8 cellular contexts compared by ENCODE assay signal in the genomic region with DNA sequence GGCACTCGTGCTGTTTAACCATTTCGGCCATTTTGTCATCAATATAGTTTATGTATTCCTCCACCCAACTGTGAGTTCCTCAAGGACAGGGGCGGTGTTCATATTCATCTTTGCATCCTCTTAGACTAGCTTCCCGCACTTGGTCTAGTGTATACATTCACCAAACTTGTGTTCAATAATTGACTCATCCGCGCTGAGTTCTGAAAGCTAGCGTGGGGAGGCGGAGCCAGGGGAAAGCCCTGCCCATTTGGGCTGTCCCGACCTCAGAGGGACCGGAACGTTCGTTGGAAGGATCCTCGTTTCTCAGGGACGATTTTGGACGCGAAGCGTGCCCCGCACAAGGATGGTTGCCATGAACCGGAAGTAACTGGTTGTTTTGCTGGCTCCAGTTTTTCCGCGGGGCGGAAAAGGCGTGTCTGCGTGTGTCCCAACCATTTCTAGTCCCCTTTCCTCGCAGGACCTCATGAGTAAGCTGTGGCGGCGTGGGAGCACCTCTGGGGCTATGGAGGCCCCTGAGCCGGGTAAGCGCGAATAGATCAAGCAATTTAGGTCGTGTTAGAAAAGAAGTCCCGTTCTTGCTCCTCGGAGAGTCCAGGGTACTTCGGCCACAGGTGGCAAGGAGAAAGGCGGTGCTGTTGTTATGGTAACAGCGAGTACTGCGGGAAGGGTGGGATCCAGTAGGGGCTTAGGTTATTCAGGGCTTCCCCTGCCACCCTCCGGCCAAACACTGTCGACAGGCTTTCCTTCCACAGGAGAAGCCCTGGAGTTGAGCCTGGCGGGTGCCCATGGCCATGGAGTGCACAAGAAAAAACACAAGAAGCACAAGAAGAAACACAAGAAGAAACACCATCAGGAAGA. TPM values are rescaled to one million over a fixed set of nuclear protein-coding genes. Genes with fewer than 3 reads are reported as not detected.
DNase-seq lines count a peak whose midpoint lies in the region; ATAC-seq, FAIRE-seq and TF ChIP-seq lines count a peak whose summit lies in the region.

Gene INO80B, plus strand, starts transcription at position 434 of the 858 bp plus-strand sequence. Its CDS starts 30 bp downstream, at position 464.

- TF ChIP-seq CTCF in A673 (conservative IDR thresholded peaks at IDR 0.05; ENCODE audit: low read depth, low read length) (no peak), WERI-Rb-1 (IDR thresholded peaks at IDR 0.05; ENCODE audit: low read depth, low read length) (0 out of 2 replicates have a peak, but pooled peaks have one; percentile 17), mammary epithelial cell (conservative IDR thresholded peaks at IDR 0.05 in 1 of 2, IDR thresholded peaks at IDR 0.05 in 1 of 2; ENCODE audit: extremely low read depth in 1 of 2, insufficient read depth in 1 of 2, low read depth in 1 of 2, low read length in 2 of 2) (no peak)

- H2AFZ ChIP-seq in mammary epithelial cell (ENCODE audit: low read depth, low read length) = peak within 1 kb of the TSS; percentile 82

- FAIRE-seq in small intestine (lab: Jason Lieb, UNC) = no peak

- H3K36me3 ChIP-seq in A673 (ENCODE audit: insufficient read depth, low read length, poor library complexity, severe bottlenecking) (no peaks in the 10 kb centered on the region), WERI-Rb-1 (peaks cover 5% of the 10 kb centered on the region), mammary epithelial cell (ENCODE audit: insufficient read depth, low read length) (no peaks in the 10 kb centered on the region), small intestine (ENCODE audit: control insufficient read depth in 2 of 2, insufficient read depth in 2 of 2, low read length in 2 of 2) (no peaks in the 10 kb centered on the region)

- BruUV-seq in A673 (replicated peaks; lab: Mats Ljungman, UMichigan) (TSS peak; percentile 21), mammary epithelial cell (replicated peaks; lab: Mats Ljungman, UMichigan) (no TSS peak)

- CTCF ChIA-PET in A673 (lab: Charles Lee) (interaction anchor here (1.3 kb wide), 1 partner anchor 28 kb away, joined by 5 read pairs; the partner anchor contains the start of genes CCDC142 and TTC31), mammary epithelial cell (lab: Charles Lee; ENCODE audit: low non-redundant PET) (interaction anchor here (0.6 kb wide), 1 partner anchor 482 kb away, joined by 3 read pairs; no protein-coding TSS in a partner anchor)

- intact Hi-C loops in A673 (cut with micrococcal nuclease; ENCODE audit: unreplicated experiment) (loop anchor here (1.0 kb wide), 1 partner anchor 28 kb away; the partner anchor contains the start of gene TTC31), mammary epithelial cell (cut with micrococcal nuclease) (loop anchor here (1.0 to 5.0 kb wide), 5 partner anchors 13 to 123 kb away; partner anchors contain the start of genes MRPL53 and TTC31)

- H3K9ac ChIP-seq in mammary epithelial cell (ENCODE audit: insufficient read depth, low read length) = peak within 1 kb of the TSS; percentile 87

- H3K4me1 ChIP-seq in A673 (ENCODE audit: insufficient read depth, low read length, poor library complexity, severe bottlenecking) (peaks cover 16% of the 10 kb centered on the region), mammary epithelial cell (ENCODE audit: insufficient read depth, low read length) (peaks cover 30% of the 10 kb centered on the region), small intestine (ENCODE audit: control insufficient read depth in 2 of 2, insufficient read depth in 1 of 2, low read depth in 1 of 2, low read length in 1 of 2) (peaks cover 3 to 6% of the 10 kb centered on the region in 2 donors)

- no peaks in the 10 kb centered on the region for H3K9me3 ChIP-seq in A673 (ENCODE audit: low read depth, low read length, poor library complexity, severe bottlenecking)
- H3K9me3 ChIP-seq in WERI-Rb-1 (ENCODE audit: severe bottlenecking) = no peaks in the 10 kb centered on the region
- H3K9me3 ChIP-seq in mammary epithelial cell (replicated peaks; ENCODE audit: insufficient read depth, low read length) = no peaks in the 10 kb centered on the region
- no peaks in the 10 kb centered on the region for H3K9me3 ChIP-seq in small intestine (ENCODE audit: control insufficient read depth, low read depth)

- H3K27ac ChIP-seq in A673 (ENCODE audit: low read depth, low read length, poor library complexity, severe bottlenecking) = peak within 1 kb of the TSS; percentile 20
- peak within 1 kb of the TSS; percentile 46 for H3K27ac ChIP-seq in WERI-Rb-1
- H3K27ac ChIP-seq in mammary epithelial cell (ENCODE audit: insufficient read depth, low read depth, low read length) = peak within 1 kb of the TSS; percentile 82
- H3K27ac ChIP-seq in small intestine (ENCODE audit: low read depth in 1 of 2, low read length in 1 of 2) = peak within 1 kb of the TSS; percentile 3 to 53

- no peaks in the 10 kb centered on the region for H3K27me3 ChIP-seq in A673 (replicated peaks; ENCODE audit: insufficient read depth, low read depth, low read length, poor library complexity)
- H3K27me3 ChIP-seq in WERI-Rb-1 (ENCODE audit: insufficient read depth, low read depth, severe bottlenecking) = no peaks in the 10 kb centered on the region
- no peaks in the 10 kb centered on the region for H3K27me3 ChIP-seq in mammary epithelial cell (ENCODE audit: insufficient read depth, low read length)
- no peaks in the 10 kb centered on the region for H3K27me3 ChIP-seq in small intestine (ENCODE audit: control insufficient read depth in 2 of 2, insufficient read depth in 2 of 2, low read length in 2 of 2)

- H4K20me1 ChIP-seq in mammary epithelial cell (ENCODE audit: insufficient read depth, low read length) = no peaks in the 10 kb centered on the region

- POLR2A ChIA-PET in A673 (lab: Charles Lee; ENCODE audit: low non-redundant PET) = interaction anchor here (0.8 kb wide), 1 partner anchor 15 kb away, joined by 4 read pairs; no protein-coding TSS in a partner anchor

- H3K4me2 ChIP-seq in mammary epithelial cell (ENCODE audit: insufficient read depth, low read depth, low read length) = peak within 1 kb of the TSS; percentile 99

- DNase-seq in A673 (ENCODE audit: low spot score) (peak; percentile 98), NCI-H2227 (lab: John Stamatoyannopoulos, UW; ENCODE audit: unreplicated experiment) (peak; percentile 98), WERI-Rb-1 (peak; percentile 98), mammary epithelial cell (peak; percentile 96), iPS-NIHi11 (ENCODE audit: low spot score) (peak; percentile 77), small intestine (peak; percentile 99)

- peaks cover 29% of the 10 kb centered on the region for H3K79me2 ChIP-seq in mammary epithelial cell (ENCODE audit: insufficient read depth, low read length)

- 3% methylated on average over 33 of the region's 40 CpGs for WGBS in mammary epithelial cell (ENCODE audit: low coverage, missing lambda C conversion rate)
- 0 to 1% (median 1%) methylated on average over 40 of the region's 40 CpGs for WGBS in small intestine, 3 donors

- H3K4me3 ChIP-seq in A673 (ENCODE audit: low read depth, low read length, poor library complexity, severe bottlenecking) (peak within 1 kb of the TSS; percentile 66), WERI-Rb-1 (ENCODE audit: low read depth, low read length) (peak within 1 kb of the TSS; percentile 71), mammary epithelial cell (replicated peaks in 1 of 3; ENCODE audit: insufficient read depth in 1 of 3, low read depth in 2 of 3, low read length in 3 of 3) (peak within 1 kb of the TSS; percentile 65 to 93 (median 75)), small intestine (ENCODE audit: low read depth in 1 of 2, low read length in 2 of 2) (peak within 1 kb of the TSS; percentile 50 to 55)

- dilution Hi-C loops in mammary epithelial cell (cut with HindIII; ENCODE audit: low sequenced_read_pairs) = loop anchor here (5.0 kb wide), 2 partner anchors 58 to 72 kb away; partner anchors contain the start of genes AUP1, DQX1 and HTRA2

- in situ Hi-C loops in mammary epithelial cell (cut with MboI; ENCODE audit: low sequenced_read_pairs in 2 of 2) = no loop called here

- peak; percentile 53 for ATAC-seq in GM18870 (IDR thresholded peaks at IDR 0.05; ENCODE audit: unreplicated experiment)
- ATAC-seq in HG03139 (IDR thresholded peaks at IDR 0.05; ENCODE audit: unreplicated experiment) = peak; percentile 35

RNA-seq across cellular contexts. Expression of gene INO80B, which starts in this region (rescaled TPM):
- 29.9 and 34.9 TPM in 2 replicates for total RNA-seq in A673 (2021)
- total RNA-seq in mammary epithelial cell = 10 to 100 TPM; 15.0 to 43.2 TPM
- 11.7 TPM for polyA plus RNA-seq in mammary epithelial cell
- 0.47 TPM for polyA minus RNA-seq in mammary epithelial cell
- polyA plus RNA-seq in small intestine = 10 to 100 TPM; 28.7 to 43.8 (median 38.6) TPM

Comparison
In these comparisons a context has a peak if more than half of its experiments do, and no peak if none do; other contexts are left out.
1. Peak in every context shown above with its lines: DNase-seq, ATAC-seq, H3K4me3 ChIP-seq and H3K27ac ChIP-seq.
2. H3K27ac ChIP-seq: peak in every context shown above with its lines; median percentile 82 in mammary epithelial cell; 46 in WERI-Rb-1; 28 in small intestine; 20 in A673.